In the genomic region with DNA sequence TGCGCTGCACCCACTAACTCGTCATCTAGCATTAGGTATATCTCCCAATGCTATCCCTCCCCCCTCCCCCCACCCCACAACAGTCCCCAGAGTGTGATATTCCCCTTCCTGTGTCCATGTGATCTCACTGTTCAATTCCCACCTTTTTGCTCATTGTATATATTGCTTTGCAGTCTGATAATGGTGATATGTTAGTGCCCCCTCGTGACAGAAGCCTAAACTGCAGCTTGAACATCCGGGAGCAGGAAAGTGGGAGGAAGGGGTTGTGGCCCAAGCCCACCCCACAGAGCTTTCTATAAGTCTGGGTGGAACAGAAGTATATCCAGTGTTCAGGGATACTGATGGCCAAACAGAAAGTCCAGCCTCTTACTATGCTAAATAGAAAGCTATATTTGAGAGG, we compare ENCODE assay signal across 8 cellular contexts. TPM values are rescaled to one million over a fixed set of nuclear protein-coding genes. Genes with fewer than 3 reads are reported as not detected.
DNase-seq lines count a peak whose midpoint lies in the region; ATAC-seq and TF ChIP-seq lines count a peak whose summit lies in the region.
"Not testable (repeated sequence)": the region's sequence is repeated elsewhere in the genome, so short reads cannot be mapped to it uniquely, and the experiment has no call there.

No MANE protein-coding gene starts in this region.

- not testable (repeated sequence) for H3K4me1 ChIP-seq in HCT116 (ENCODE audit: control insufficient read depth in 1 of 2, insufficient read depth in 2 of 2, low read length in 2 of 2); fibroblast of lung (ENCODE audit: control insufficient read depth, extremely low read depth, insufficient read depth, low read length); mesendoderm (ENCODE audit: control insufficient read depth, low read depth, low read length)

- not testable (repeated sequence) for H4K5ac ChIP-seq in mesendoderm (ENCODE audit: low read length)

- POLR2A ChIA-PET in HCT116 (lab: Charles Lee) = not testable (repeated sequence)

- H3K79me1 ChIP-seq in mesendoderm (ENCODE audit: low read length) = not testable (repeated sequence)

- not testable (repeated sequence) for H3K9ac ChIP-seq in HCT116 (ENCODE audit: low read length); fibroblast of lung (ENCODE audit: insufficient read depth, low read length); mesendoderm (ENCODE audit: low read length)

- H3K27me3 ChIP-seq in HCT116 (ENCODE audit: insufficient read depth, low read length); fibroblast of lung (ENCODE audit: control insufficient read depth, insufficient read depth, low read length); mesendoderm (ENCODE audit: insufficient read depth, low read length, poor library complexity): not testable (repeated sequence)

- not testable (repeated sequence) for H3K36me3 ChIP-seq in HCT116 (ENCODE audit: control insufficient read depth in 1 of 2, insufficient read depth in 2 of 2, low read length in 2 of 2); fibroblast of lung (ENCODE audit: control insufficient read depth, insufficient read depth, low read length); mesendoderm (ENCODE audit: control insufficient read depth, insufficient read depth, low read length)

- H2BK15ac ChIP-seq in mesendoderm (replicated peaks; ENCODE audit: low read depth) = not testable (repeated sequence)

- not testable (repeated sequence) for H3K56ac ChIP-seq in mesendoderm (ENCODE audit: low read length)

- not testable (repeated sequence) for H3K4me2 ChIP-seq in HCT116 (ENCODE audit: low read length); fibroblast of lung (ENCODE audit: extremely low read depth, insufficient read depth, low read length); mesendoderm (ENCODE audit: low read length)

- H3K18ac ChIP-seq in mesendoderm (ENCODE audit: low read length) = not testable (repeated sequence)

- H3K4me3 ChIP-seq in HCT116 (replicated peaks in 1 of 2; ENCODE audit: low read depth in 1 of 2, low read length in 2 of 2); fibroblast of lung (replicated peaks in 1 of 4; ENCODE audit: control extremely low read depth in 1 of 4, insufficient read depth in 1 of 4, low read depth in 3 of 4, low read length in 4 of 4); mesendoderm (ENCODE audit: low read length): not testable (repeated sequence)

- not testable (repeated sequence) for H4K20me1 ChIP-seq in HCT116 (ENCODE audit: insufficient read depth); fibroblast of lung (ENCODE audit: control insufficient read depth, extremely low read depth, insufficient read depth, low read length)

- not testable (repeated sequence) for H2BK5ac ChIP-seq in mesendoderm (ENCODE audit: low read length)

- peak; percentile 13 for DNase-seq in COLO829 (ENCODE audit: low spot score)
- peak; percentile 4 for DNase-seq in HCT116 (ENCODE audit: low read depth, low spot score)
- DNase-seq in NCI-H2107 treated with DMSO at 0.1 percent for 48 hours (lab: John Stamatoyannopoulos, UW; ENCODE audit: unreplicated experiment) = peak; percentile 42
- peak in 3 of 5 experiments; percentile 14 to 29 (median 17) for DNase-seq in T-helper 2 cell
- peak; percentile 38 for DNase-seq in activated naive CD4-positive, alpha-beta T cell treated with anti-CD3 and anti-CD28 coated beads, Interleukin-2, amount 50 U/mL, for 16 hours
- peak in 1 of 2 donors; percentile 26 for DNase-seq in fibroblast of lung (ENCODE audit: low read depth in 2 of 2)
- peak; percentile 60 for DNase-seq in mesendoderm
- peak in 2 of 3 experiments; percentile 5 to 18 for DNase-seq in stimulated activated CD4-positive, alpha-beta T cell treated with anti-CD3 and anti-CD28 coated beads, TNF-alpha, amount 100 ng/mL, for 4 hours (ENCODE audit: low read depth in 3 of 3)

- TF ChIP-seq CTCF in HCT116 (IDR thresholded peaks at IDR 0.05 in 2 of 3, conservative IDR thresholded peaks at IDR 0.05 in 1 of 3; ENCODE audit: borderline replicate concordance in 1 of 3, insufficient read depth in 1 of 3, low read depth in 2 of 3, low read length in 2 of 3) = peak; percentile 17 to 49 (median 42); a peak in 5 of 6 replicates
- peak; percentile 45 to 55 for TF ChIP-seq CTCF in fibroblast of lung (conservative IDR thresholded peaks at IDR 0.05 in 1 of 2, IDR thresholded peaks at IDR 0.05 in 1 of 2; ENCODE audit: low read depth in 1 of 2, low read length in 2 of 2)

- no CpG with 5 or more reads among the region's 4 CpGs for WGBS in mesendoderm (ENCODE audit: extremely low coverage, insufficient coverage, low lambda C conversion rate)

- H3K9me3 ChIP-seq in HCT116 (ENCODE audit: control insufficient read depth in 1 of 2, insufficient read depth in 1 of 2, low read depth in 1 of 2, low read length in 2 of 2); fibroblast of lung (ENCODE audit: control insufficient read depth, insufficient read depth, low read depth, low read length): not testable (repeated sequence)

- H4K8ac ChIP-seq in mesendoderm (ENCODE audit: low read depth, low read length) = not testable (repeated sequence)

- not testable (repeated sequence) for H2BK120ac ChIP-seq in mesendoderm (ENCODE audit: low read depth, low read length)

- peak; percentile 65 for ATAC-seq in HCT116

- peak; percentile 40 for TF ChIP-seq RAD21 in HCT116 (IDR thresholded peaks at IDR 0.05; ENCODE audit: low read depth)

- not testable (repeated sequence) for H2AK5ac ChIP-seq in mesendoderm (ENCODE audit: low read length)

- TF ChIP-seq POLR2A in HCT116 (IDR thresholded peaks at IDR 0.05; ENCODE audit: borderline replicate concordance, extremely low read depth, insufficient read depth, insufficient read length) = not testable (repeated sequence)

- BruUV-seq in HCT116 (replicated peaks; lab: Mats Ljungman, UMichigan) = not testable (repeated sequence)

- not testable (repeated sequence) for H3K27ac ChIP-seq in HCT116 (ENCODE audit: low read depth, low read length); fibroblast of lung (ENCODE audit: insufficient read depth, low read length); mesendoderm (ENCODE audit: low read depth, low read length)

- H3K23ac ChIP-seq in mesendoderm (ENCODE audit: low read length) = not testable (repeated sequence)

- intact Hi-C loops in HCT116 (cut with micrococcal nuclease) = not testable (repeated sequence)

- RAD21 ChIA-PET in HCT116 (lab: Charles Lee; ENCODE audit: low non-redundant PET in 1 of 2, low total read pairs in 2 of 2, uncharacterized antibody in 2 of 2, unreplicated experiment in 2 of 2) = interaction anchor here in 1 of 2 experiments (0.6 kb wide), 1 partner anchor 77 kb away, joined by 3 read pairs; no protein-coding TSS in a partner anchor

- CTCF ChIA-PET in HCT116 (lab: Charles Lee) = interaction anchor here (1.1 to 1.4 kb wide), 3 partner anchors 13 to 278 kb away, joined by 3 to 4 read pairs (median 3); no protein-coding TSS in a partner anchor

- not testable (repeated sequence) for H2AFZ ChIP-seq in HCT116 (ENCODE audit: low read depth, low read length, poor library complexity, severe bottlenecking); fibroblast of lung (ENCODE audit: low read length)

- not testable (repeated sequence) for H3K4ac ChIP-seq in mesendoderm (ENCODE audit: low read depth, low read length)

- H3K79me2 ChIP-seq in HCT116 (ENCODE audit: insufficient read depth, low read length); fibroblast of lung (ENCODE audit: control insufficient read depth, insufficient read depth, low read length); mesendoderm (ENCODE audit: control insufficient read depth, insufficient read depth, low read length): not testable (repeated sequence)

- not testable (repeated sequence) for H3K9me2 ChIP-seq in HCT116 (ENCODE audit: insufficient read depth)

RNA-seq across cellular contexts. Expression of a gene that starts 29.6 kb away (rescaled TPM):
- total RNA-seq in HCT116 (2021; ENCODE audit: unreplicated experiment) (not detected), fibroblast of lung (under 0.01 and 0.17 TPM in 2 replicates)
- polyA plus RNA-seq in HCT116 (2012) = 0.55 and 1.0 TPM in 2 replicates
- polyA plus RNA-seq in fibroblast of lung = 0.06 and 0.07 TPM in 2 replicates
- polyA plus RNA-seq in fibroblast of lung (2012) = 0.35 and 0.48 TPM in 2 replicates
- polyA minus RNA-seq in fibroblast of lung (ENCODE audit: low replicate concordance) = not detected in 2 replicates
- 0.01 TPM for polyA plus RNA-seq in mesendoderm (2013, experiment 1 of 2)
- 0.03 TPM for polyA plus RNA-seq in mesendoderm (2013, experiment 2 of 2)
